In genomic region chr7:141652691-141653090, GRCh38 we compare ENCODE assay signal across 19 cellular contexts. TPM values are rescaled to one million over a fixed set of nuclear protein-coding genes. Genes with fewer than 3 reads are reported as not detected.
DNase-seq lines count a peak whose midpoint lies in the region; ATAC-seq and TF ChIP-seq lines count a peak whose summit lies in the region.
"Had no signal": no experiment of that assay in that cellular context is flagged by ENCODE, and none has a peak within 500 bp of the region (broad histone marks: within the 10 kb centered on the region; RNA-seq: fewer than 3 reads in every experiment).

No MANE protein-coding gene starts in this region.

- no peaks in the 10 kb centered on the region for H3K9me3 Mint-ChIP-seq in activated T-cell treated with anti-CD3 and anti-CD28 coated beads, Interleukin-2, amount 50 U/mL, for 24 hours
- no peaks in the 10 kb centered on the region for H3K9me3 Mint-ChIP-seq in activated T-cell treated with anti-CD3 and anti-CD28 coated beads, Interleukin-2, amount 50 U/mL, for 72 hours
- H3K9me3 Mint-ChIP-seq in glutamatergic neuron (ENCODE audit: unreplicated experiment): no peaks in the 10 kb centered on the region
- H3K9me3 Mint-ChIP-seq in stimulated activated memory B cell treated with anti-CD40 and anti-IgM and Interleukin-4, amounts not matched to agents 10 μg/mL and 1 μg/mL and 100 μg/mL, for 72 hours: no peaks in the 10 kb centered on the region
- H3K9me3 Mint-ChIP-seq in activated T-helper 1 cell treated with anti-CD3 and anti-CD28 coated beads, Interleukin-12 subunit alpha, Interleukin-12 subunit beta, Interleukin-2, Interleukin-4 antibody, amounts not matched to agents 30 ng/mL and 10 ng/mL and 1 ng/mL, durations not matched to agents 14 hours and 24 hours and 36 hours: no peaks in the 10 kb centered on the region

- no peak overlapping the region for H3K4me3 ChIP-seq in OCI-LY1 (ENCODE audit: low read depth, low read length, poor library complexity, severe bottlenecking)
- H3K4me3 ChIP-seq: Peyer's patch had no signal

- peaks cover 17% of the 10 kb centered on the region; the same call in 1 of the 2 replicates for H3K36me3 ChIP-seq in OCI-LY1 (ENCODE audit: insufficient read depth, low read length)

- no peak for DNase-seq in activated T-cell treated with anti-CD3 and anti-CD28 coated beads, Interleukin-2, amount 50 U/mL, for 24 hours
- DNase-seq in activated T-cell treated with anti-CD3 and anti-CD28 coated beads, Interleukin-2, amount 50 U/mL, for 72 hours: no peak
- peak; percentile 28 for DNase-seq in glutamatergic neuron
- no peak for DNase-seq in activated T-helper 1 cell treated with anti-CD3 and anti-CD28 coated beads, Interleukin-12 subunit alpha, Interleukin-12 subunit beta, Interleukin-2, Interleukin-4 antibody, amounts not matched to agents 30 ng/mL and 10 ng/mL and 1 ng/mL, durations not matched to agents 14 hours and 24 hours and 36 hours (ENCODE audit: low spot score)
- DNase-seq: BE2C, DMS79, NCI-H1092 treated with DMSO at 0.1 percent for 48 hours, NCI-H146, NCI-H2029, NCI-H510A treated with DMSO at 0.1 percent for 48 hours, NCI-H82, Peyer's patch had no signal

- H3K79me2 ChIP-seq in OCI-LY1 (ENCODE audit: insufficient read depth, low read length): no peaks in the 10 kb centered on the region

- no peak overlapping the region for H2AFZ ChIP-seq in OCI-LY1 (ENCODE audit: low read length)

- no peaks in the 10 kb centered on the region for H3K27me3 ChIP-seq in OCI-LY1 (ENCODE audit: insufficient read depth, low read length)
- H3K27me3 ChIP-seq: BE2C, Peyer's patch had no signal

- no peak overlapping the region for H3K27ac ChIP-seq in OCI-LY1 (ENCODE audit: low read depth, low read length, poor library complexity, severe bottlenecking)
- H3K27ac ChIP-seq: KMS-11, Peyer's patch had no signal

- no peak overlapping the region for H3K4me3 Mint-ChIP-seq in activated T-cell treated with anti-CD3 and anti-CD28 coated beads, Interleukin-2, amount 50 U/mL, for 24 hours
- H3K4me3 Mint-ChIP-seq in activated T-cell treated with anti-CD3 and anti-CD28 coated beads, Interleukin-2, amount 50 U/mL, for 72 hours: no peak overlapping the region
- H3K4me3 Mint-ChIP-seq in glutamatergic neuron (ENCODE audit: unreplicated experiment): no peak overlapping the region
- H3K4me3 Mint-ChIP-seq in stimulated activated memory B cell treated with anti-CD40 and anti-IgM and Interleukin-4, amounts not matched to agents 10 μg/mL and 1 μg/mL and 100 μg/mL, for 72 hours: no peak overlapping the region
- H3K4me3 Mint-ChIP-seq in activated T-helper 1 cell treated with anti-CD3 and anti-CD28 coated beads, Interleukin-12 subunit alpha, Interleukin-12 subunit beta, Interleukin-2, Interleukin-4 antibody, amounts not matched to agents 30 ng/mL and 10 ng/mL and 1 ng/mL, durations not matched to agents 14 hours and 24 hours and 36 hours: no peak overlapping the region

- no peaks in the 10 kb centered on the region for H3K27me3 Mint-ChIP-seq in activated T-cell treated with anti-CD3 and anti-CD28 coated beads, Interleukin-2, amount 50 U/mL, for 24 hours
- H3K27me3 Mint-ChIP-seq in activated T-cell treated with anti-CD3 and anti-CD28 coated beads, Interleukin-2, amount 50 U/mL, for 72 hours (ENCODE audit: low read depth): no peaks in the 10 kb centered on the region
- H3K27me3 Mint-ChIP-seq in glutamatergic neuron (ENCODE audit: unreplicated experiment): no peaks in the 10 kb centered on the region
- H3K27me3 Mint-ChIP-seq in stimulated activated memory B cell treated with anti-CD40 and anti-IgM and Interleukin-4, amounts not matched to agents 10 μg/mL and 1 μg/mL and 100 μg/mL, for 72 hours: no peaks in the 10 kb centered on the region
- no peaks in the 10 kb centered on the region for H3K27me3 Mint-ChIP-seq in activated T-helper 1 cell treated with anti-CD3 and anti-CD28 coated beads, Interleukin-12 subunit alpha, Interleukin-12 subunit beta, Interleukin-2, Interleukin-4 antibody, amounts not matched to agents 30 ng/mL and 10 ng/mL and 1 ng/mL, durations not matched to agents 14 hours and 24 hours and 36 hours (ENCODE audit: insufficient read depth)

- H3K9ac ChIP-seq in OCI-LY1 (ENCODE audit: low read length): no peak overlapping the region
- H3K9ac ChIP-seq: KMS-11 had no signal

- H3K4me2 ChIP-seq in OCI-LY1 (ENCODE audit: low read length): no peak overlapping the region
- H3K4me2 ChIP-seq: KMS-11 had no signal

- H3K9me3 ChIP-seq in OCI-LY1 (ENCODE audit: low read length): no peaks in the 10 kb centered on the region
- H3K9me3 ChIP-seq: BE2C, Peyer's patch had no signal

- ATAC-seq in activated T-cell treated with anti-CD3 and anti-CD28 coated beads, Interleukin-2, amount 50 U/mL, for 72 hours (replicated peaks in 1 of 2): no peak
- no peak for ATAC-seq in stimulated activated memory B cell treated with anti-CD40 and anti-IgM and Interleukin-4, amounts not matched to agents 10 μg/mL and 1 μg/mL and 100 μg/mL, for 72 hours
- no peak for ATAC-seq in GM21360 (IDR thresholded peaks at IDR 0.05; ENCODE audit: unreplicated experiment)
- ATAC-seq in HG03139 (IDR thresholded peaks at IDR 0.05; ENCODE audit: unreplicated experiment): no peak
- ATAC-seq: SK-N-SH treated with all-trans-retinoic acid at 6 μM for 48 hours had no signal

- H4K20me1 ChIP-seq in OCI-LY1 (ENCODE audit: insufficient read depth, low read length): no peaks in the 10 kb centered on the region

- H3K27ac Mint-ChIP-seq in activated T-cell treated with anti-CD3 and anti-CD28 coated beads, Interleukin-2, amount 50 U/mL, for 24 hours: peak overlapping the region; percentile 63
- no peak overlapping the region for H3K27ac Mint-ChIP-seq in activated T-cell treated with anti-CD3 and anti-CD28 coated beads, Interleukin-2, amount 50 U/mL, for 72 hours
- peak overlapping the region; percentile 10 for H3K27ac Mint-ChIP-seq in glutamatergic neuron (ENCODE audit: unreplicated experiment)
- H3K27ac Mint-ChIP-seq in stimulated activated memory B cell treated with anti-CD40 and anti-IgM and Interleukin-4, amounts not matched to agents 10 μg/mL and 1 μg/mL and 100 μg/mL, for 72 hours: peak overlapping the region; percentile 24
- H3K27ac Mint-ChIP-seq in activated T-helper 1 cell treated with anti-CD3 and anti-CD28 coated beads, Interleukin-12 subunit alpha, Interleukin-12 subunit beta, Interleukin-2, Interleukin-4 antibody, amounts not matched to agents 30 ng/mL and 10 ng/mL and 1 ng/mL, durations not matched to agents 14 hours and 24 hours and 36 hours: no peak overlapping the region

- H3K36me3 Mint-ChIP-seq in activated T-cell treated with anti-CD3 and anti-CD28 coated beads, Interleukin-2, amount 50 U/mL, for 24 hours (ENCODE audit: low read depth): peaks cover 98% of the 10 kb centered on the region
- H3K36me3 Mint-ChIP-seq in activated T-cell treated with anti-CD3 and anti-CD28 coated beads, Interleukin-2, amount 50 U/mL, for 72 hours (ENCODE audit: insufficient read depth in 2 of 2): peaks cover 2 to 6% of the 10 kb centered on the region in 2 donors
- no peaks in the 10 kb centered on the region for H3K36me3 Mint-ChIP-seq in glutamatergic neuron (ENCODE audit: unreplicated experiment)
- H3K36me3 Mint-ChIP-seq in stimulated activated memory B cell treated with anti-CD40 and anti-IgM and Interleukin-4, amounts not matched to agents 10 μg/mL and 1 μg/mL and 100 μg/mL, for 72 hours: peaks cover 27% of the 10 kb centered on the region
- H3K36me3 Mint-ChIP-seq in activated T-helper 1 cell treated with anti-CD3 and anti-CD28 coated beads, Interleukin-12 subunit alpha, Interleukin-12 subunit beta, Interleukin-2, Interleukin-4 antibody, amounts not matched to agents 30 ng/mL and 10 ng/mL and 1 ng/mL, durations not matched to agents 14 hours and 24 hours and 36 hours (ENCODE audit: low read depth): peaks cover 42% of the 10 kb centered on the region

- no peaks in the 10 kb centered on the region for H3F3A ChIP-seq in OCI-LY1 (ENCODE audit: insufficient read depth, low read length)

- H3K4me1 Mint-ChIP-seq in activated T-cell treated with anti-CD3 and anti-CD28 coated beads, Interleukin-2, amount 50 U/mL, for 24 hours (ENCODE audit: low read depth): peaks cover 4% of the 10 kb centered on the region
- H3K4me1 Mint-ChIP-seq in activated T-cell treated with anti-CD3 and anti-CD28 coated beads, Interleukin-2, amount 50 U/mL, for 72 hours (ENCODE audit: low read depth): peaks cover 7% of the 10 kb centered on the region
- H3K4me1 Mint-ChIP-seq in glutamatergic neuron (ENCODE audit: low read depth, unreplicated experiment): peaks cover 20% of the 10 kb centered on the region
- peaks cover 30% of the 10 kb centered on the region for H3K4me1 Mint-ChIP-seq in stimulated activated memory B cell treated with anti-CD40 and anti-IgM and Interleukin-4, amounts not matched to agents 10 μg/mL and 1 μg/mL and 100 μg/mL, for 72 hours
- H3K4me1 Mint-ChIP-seq in activated T-helper 1 cell treated with anti-CD3 and anti-CD28 coated beads, Interleukin-12 subunit alpha, Interleukin-12 subunit beta, Interleukin-2, Interleukin-4 antibody, amounts not matched to agents 30 ng/mL and 10 ng/mL and 1 ng/mL, durations not matched to agents 14 hours and 24 hours and 36 hours (ENCODE audit: low read depth): peaks cover 16% of the 10 kb centered on the region

- H3K9me2 ChIP-seq in OCI-LY1 (ENCODE audit: low read depth, low read length): no peaks in the 10 kb centered on the region

- H3K4me1 ChIP-seq in OCI-LY1 (ENCODE audit: insufficient read depth, low read length, severe bottlenecking): peaks cover 18% of the 10 kb centered on the region

- peak; percentile 7; the same call in 1 of the 2 replicates for TF ChIP-seq CTCF in OCI-LY1 (IDR thresholded peaks at IDR 0.05; ENCODE audit: low read length)
- TF ChIP-seq CTCF in glutamatergic neuron (IDR thresholded peaks at IDR 0.05; ENCODE audit: partially characterized antibody, unreplicated experiment): no peak

- intact Hi-C loops in activated T-helper 1 cell treated with anti-CD3 and anti-CD28 coated beads, Interleukin-12 subunit alpha, Interleukin-12 subunit beta, Interleukin-2, Interleukin-4 antibody, amounts not matched to agents 30 ng/mL and 10 ng/mL and 1 ng/mL, durations not matched to agents 14 hours and 24 hours and 36 hours (cut with micrococcal nuclease): loop anchor here (5.0 kb wide), 3 partner anchors 100 to 640 kb away; partner anchors contain the start of genes AGK, MRPS33 and TMEM178B

RNA-seq across cellular contexts. Expression of gene DENND11, which starts 49.3 kb away (rescaled TPM):
- 10 to 100 TPM; 43.2 to 48.7 TPM for total RNA-seq in activated T-cell treated with anti-CD3 and anti-CD28 coated beads, Interleukin-2, amount 50 U/mL, for 72 hours
- 9.5 TPM for total RNA-seq in glutamatergic neuron (ENCODE audit: unreplicated experiment)
- 31.3 and 33.5 TPM in 2 replicates for total RNA-seq in activated T-helper 1 cell treated with anti-CD3 and anti-CD28 coated beads, Interleukin-12 subunit alpha, Interleukin-12 subunit beta, Interleukin-2, Interleukin-4 antibody, amounts not matched to agents 30 ng/mL and 10 ng/mL and 1 ng/mL, durations not matched to agents 14 hours and 24 hours and 36 hours

RNA-seq across cellular contexts. Expression of gene WEE2, which starts 55.5 kb away (rescaled TPM):
- total RNA-seq in activated T-cell treated with anti-CD3 and anti-CD28 coated beads, Interleukin-2, amount 50 U/mL, for 72 hours: not detected
- total RNA-seq in glutamatergic neuron (ENCODE audit: unreplicated experiment): not detected
- total RNA-seq in activated T-helper 1 cell treated with anti-CD3 and anti-CD28 coated beads, Interleukin-12 subunit alpha, Interleukin-12 subunit beta, Interleukin-2, Interleukin-4 antibody, amounts not matched to agents 30 ng/mL and 10 ng/mL and 1 ng/mL, durations not matched to agents 14 hours and 24 hours and 36 hours: 0.10 and 0.12 TPM in 2 replicates
- total RNA-seq: OCI-LY7, Peyer's patch had no signal

Comparison
In these comparisons a context has a peak if more than half of its experiments do, and no peak if none do; other contexts are left out.
1. H3K27ac Mint-ChIP-seq: peak in activated T-cell treated with anti-CD3 and anti-CD28 coated beads, Interleukin-2, amount 50 U/mL, for 24 hours (single experiment), glutamatergic neuron (single experiment) and stimulated activated memory B cell treated with anti-CD40 and anti-IgM and Interleukin-4, amounts not matched to agents 10 μg/mL and 1 μg/mL and 100 μg/mL, for 72 hours (single experiment); none in activated T-cell treated with anti-CD3 and anti-CD28 coated beads, Interleukin-2, amount 50 U/mL, for 72 hours (single experiment) and activated T-helper 1 cell treated with anti-CD3 and anti-CD28 coated beads, Interleukin-12 subunit alpha, Interleukin-12 subunit beta, Interleukin-2, Interleukin-4 antibody, amounts not matched to agents 30 ng/mL and 10 ng/mL and 1 ng/mL, durations not matched to agents 14 hours and 24 hours and 36 hours (single experiment).